Comparison of ENCODE assay signal across 35 cellular contexts in genomic region chr5:40184-40583, GRCh38. TPM values are rescaled to one million over a fixed set of nuclear protein-coding genes. Genes with fewer than 3 reads are reported as not detected.
"Had no signal": no experiment of that assay in that cellular context is flagged by ENCODE, and none has a peak within 500 bp of the region (broad histone marks: within the 10 kb centered on the region; RNA-seq: fewer than 3 reads in every experiment).

No MANE protein-coding gene starts in this region.

- H3K4me1 Mint-ChIP-seq: activated B cell treated with CpG ODN at 0.5 μM for 24 hours; activated CD4-positive, alpha-beta T cell treated with anti-CD3 and anti-CD28 coated beads, Interleukin-2, amount 10 ng/mL, durations not matched to agents 24 days and 14 days; activated naive CD8-positive, alpha-beta T cell treated with anti-CD3 and anti-CD28 coated beads for 36 hours; activated T-helper 17 cell treated with anti-CD3 and anti-CD28 coated beads, Interleukin-2, amount 50 U/mL, for 72 hours had no signal

- H3K27me3 ChIP-seq: body of pancreas had no signal

- H3K9me3 Mint-ChIP-seq: activated B cell treated with CpG ODN at 0.5 μM for 24 hours; activated CD4-positive, alpha-beta memory T cell treated with anti-CD3 and anti-CD28 coated beads for 36 hours; activated CD4-positive, alpha-beta T cell treated with anti-CD3 and anti-CD28 coated beads, Interleukin-2, amount 10 ng/mL, durations not matched to agents 24 days and 14 days; activated CD8-positive, alpha-beta T cell treated with anti-CD3 and anti-CD28 coated beads for 36 hours; activated naive CD4-positive, alpha-beta T cell treated with anti-CD3 and anti-CD28 coated beads for 36 hours; activated naive CD4-positive, alpha-beta T cell treated with anti-CD3 and anti-CD28 coated beads, Interleukin-2, amount 50 U/mL, for 72 hours; activated naive CD8-positive, alpha-beta T cell treated with anti-CD3 and anti-CD28 coated beads for 36 hours; activated T-cell treated with anti-CD3 and anti-CD28 coated beads, Interleukin-2, amount 50 U/mL, for 4 hours; activated T-cell treated with anti-CD3 and anti-CD28 coated beads, Interleukin-2, amount 50 U/mL, for 72 hours; activated T-helper 1 cell treated with anti-CD3 and anti-CD28 coated beads, Interleukin-12 subunit alpha, Interleukin-12 subunit beta, Interleukin-2, Interleukin-4 antibody, amounts not matched to agents 30 ng/mL and 10 ng/mL and 1 ng/mL, durations not matched to agents 14 hours and 24 hours and 36 hours; activated T-helper 17 cell treated with anti-CD3 and anti-CD28 coated beads, Interleukin-2, amount 50 U/mL, for 72 hours; T-helper 1 cell treated with Interleukin-12 subunit alpha and Interleukin-12 subunit beta and Interleukin-4 antibody, amounts not matched to agents 30 μg/mL and 1 μg/mL, for 36 hours; T-helper 2 cell treated with Interferon-gamma antibody and Interleukin-4, amounts not matched to agents 5 μg/mL and 100 μg/mL, for 36 hours had no signal

- ATAC-seq: activated CD8-positive, alpha-beta T cell treated with anti-CD3 and anti-CD28 coated beads for 36 hours; activated naive CD4-positive, alpha-beta T cell treated with anti-CD3 and anti-CD28 coated beads, Interleukin-2, amount 50 U/mL, for 72 hours; activated T-cell treated with anti-CD3 and anti-CD28 coated beads, Interleukin-2, amount 50 U/mL, for 4 hours; activated T-cell treated with anti-CD3 and anti-CD28 coated beads, Interleukin-2, amount 50 U/mL, for 72 hours; activated T-helper 17 cell treated with anti-CD3 and anti-CD28 coated beads, Interleukin-2, amount 50 U/mL, for 72 hours; body of pancreas had no signal

- H3K4me3 Mint-ChIP-seq: activated B cell treated with CpG ODN at 0.5 μM for 24 hours; activated CD4-positive, alpha-beta memory T cell treated with anti-CD3 and anti-CD28 coated beads for 36 hours; activated CD4-positive, alpha-beta T cell treated with anti-CD3 and anti-CD28 coated beads, Interleukin-2, amount 10 ng/mL, durations not matched to agents 24 days and 14 days; activated CD8-positive, alpha-beta T cell treated with anti-CD3 and anti-CD28 coated beads for 36 hours; activated naive CD4-positive, alpha-beta T cell treated with anti-CD3 and anti-CD28 coated beads for 36 hours; activated naive CD8-positive, alpha-beta T cell treated with anti-CD3 and anti-CD28 coated beads for 36 hours; activated T-cell treated with anti-CD3 and anti-CD28 coated beads, Interleukin-2, amount 50 U/mL, for 4 hours; activated T-cell treated with anti-CD3 and anti-CD28 coated beads, Interleukin-2, amount 50 U/mL, for 72 hours; activated T-helper 1 cell treated with anti-CD3 and anti-CD28 coated beads, Interleukin-12 subunit alpha, Interleukin-12 subunit beta, Interleukin-2, Interleukin-4 antibody, amounts not matched to agents 30 ng/mL and 10 ng/mL and 1 ng/mL, durations not matched to agents 14 hours and 24 hours and 36 hours; activated T-helper 17 cell treated with anti-CD3 and anti-CD28 coated beads, Interleukin-2, amount 50 U/mL, for 72 hours; T-helper 1 cell treated with Interleukin-12 subunit alpha and Interleukin-12 subunit beta and Interleukin-4 antibody, amounts not matched to agents 30 μg/mL and 1 μg/mL, for 36 hours; T-helper 2 cell treated with Interferon-gamma antibody and Interleukin-4, amounts not matched to agents 5 μg/mL and 100 μg/mL, for 36 hours had no signal

- H3K4me3 ChIP-seq: adrenal gland, body of pancreas, cardiac muscle cell had no signal

- H3K36me3 Mint-ChIP-seq: activated CD4-positive, alpha-beta memory T cell treated with anti-CD3 and anti-CD28 coated beads for 36 hours; activated naive CD4-positive, alpha-beta T cell treated with anti-CD3 and anti-CD28 coated beads, Interleukin-2, amount 50 U/mL, for 72 hours; activated naive CD8-positive, alpha-beta T cell treated with anti-CD3 and anti-CD28 coated beads for 36 hours had no signal

- H3K27ac ChIP-seq: adrenal gland, body of pancreas, brain microvascular endothelial cell, cardiac muscle cell, VCaP had no signal

- H3K27ac Mint-ChIP-seq: activated B cell treated with CpG ODN at 0.5 μM for 24 hours; activated CD4-positive, alpha-beta memory T cell treated with anti-CD3 and anti-CD28 coated beads for 36 hours; activated CD4-positive, alpha-beta T cell treated with anti-CD3 and anti-CD28 coated beads, Interleukin-2, amount 10 ng/mL, durations not matched to agents 24 days and 14 days; activated CD8-positive, alpha-beta T cell treated with anti-CD3 and anti-CD28 coated beads for 36 hours; activated naive CD4-positive, alpha-beta T cell treated with anti-CD3 and anti-CD28 coated beads for 36 hours; activated naive CD4-positive, alpha-beta T cell treated with anti-CD3 and anti-CD28 coated beads, Interleukin-2, amount 50 U/mL, for 72 hours; activated naive CD8-positive, alpha-beta T cell treated with anti-CD3 and anti-CD28 coated beads for 36 hours; activated T-cell treated with anti-CD3 and anti-CD28 coated beads, Interleukin-2, amount 50 U/mL, for 72 hours; activated T-helper 1 cell treated with anti-CD3 and anti-CD28 coated beads, Interleukin-12 subunit alpha, Interleukin-12 subunit beta, Interleukin-2, Interleukin-4 antibody, amounts not matched to agents 30 ng/mL and 10 ng/mL and 1 ng/mL, durations not matched to agents 14 hours and 24 hours and 36 hours; activated T-helper 17 cell treated with anti-CD3 and anti-CD28 coated beads, Interleukin-2, amount 50 U/mL, for 72 hours; T-helper 1 cell treated with Interleukin-12 subunit alpha and Interleukin-12 subunit beta and Interleukin-4 antibody, amounts not matched to agents 30 μg/mL and 1 μg/mL, for 36 hours; T-helper 2 cell treated with Interferon-gamma antibody and Interleukin-4, amounts not matched to agents 5 μg/mL and 100 μg/mL, for 36 hours had no signal

- H3K9me3 ChIP-seq: adrenal gland, body of pancreas had no signal

- H3K4me1 ChIP-seq: adrenal gland had no signal

- H3K36me3 ChIP-seq: adrenal gland, brain microvascular endothelial cell, cardiac muscle cell had no signal

- DNase-seq: activated B cell treated with CpG ODN at 0.5 μM for 24 hours; activated CD4-positive, alpha-beta memory T cell treated with anti-CD3 and anti-CD28 coated beads for 36 hours; activated CD4-positive, alpha-beta T cell treated with anti-CD3 and anti-CD28 coated beads for 4 hours; activated CD4-positive, alpha-beta T cell treated with anti-CD3 and anti-CD28 coated beads, Interleukin-2, amount 10 ng/mL, durations not matched to agents 24 days and 14 days; activated CD4-positive, alpha-beta T cell treated with anti-CD3 and anti-CD28 coated beads, Interleukin-2, amount 50 U/mL, for 1 hour; activated CD4-positive, alpha-beta T cell treated with anti-CD3 and anti-CD28 coated beads, Interleukin-2, amount 50 U/mL, for 4 hours; activated CD4-positive, CD25-positive, alpha-beta regulatory T cell treated with anti-CD3 and anti-CD28 coated beads, Interleukin-2, amount 50 U/mL, for 72 hours; activated CD8-positive, alpha-beta memory T cell treated with anti-CD3 and anti-CD28 coated beads, Interleukin-2, amount 50 U/mL, for 4 hours; activated CD8-positive, alpha-beta T cell treated with anti-CD3 and anti-CD28 coated beads for 36 hours; activated effector memory CD4-positive, alpha-beta T cell treated with anti-CD3 and anti-CD28 coated beads, Interleukin-2, amount 50 U/mL, for 16 hours; activated gamma-delta T cell treated with Interleukin-2 at 50 U/mL for 16 hours; activated naive CD4-positive, alpha-beta T cell; activated naive CD4-positive, alpha-beta T cell treated with anti-CD3 and anti-CD28 coated beads for 36 hours; activated naive CD4-positive, alpha-beta T cell treated with anti-CD3 and anti-CD28 coated beads, Interleukin-2, amount 50 U/mL, for 16 hours; activated naive CD8-positive, alpha-beta T cell treated with anti-CD3 and anti-CD28 coated beads for 36 hours; activated T-cell treated with anti-CD3 and anti-CD28 coated beads for 4 hours; activated T-cell treated with anti-CD3 and anti-CD28 coated beads, Interleukin-2, amount 50 U/mL, for 1 hour; activated T-cell treated with anti-CD3 and anti-CD28 coated beads, Interleukin-2, amount 50 U/mL, for 4 hours; activated T-cell treated with anti-CD3 and anti-CD28 coated beads, Interleukin-2, amount 50 U/mL, for 72 hours; adrenal gland; amniotic stem cell; aorta; body of pancreas; brain microvascular endothelial cell; central memory CD4-positive, alpha-beta T cell; T-helper 2 cell; T-helper 9 cell had no signal

RNA-seq across cellular contexts. Expression of gene PLEKHG4B, which starts 51.8 kb away (rescaled TPM):
- total RNA-seq: activated B cell treated with CpG ODN at 0.5 μM for 24 hours; activated CD4-positive, alpha-beta memory T cell treated with anti-CD3 and anti-CD28 coated beads for 36 hours; activated CD4-positive, alpha-beta T cell treated with anti-CD3 and anti-CD28 coated beads, Interleukin-2, amount 10 ng/mL, durations not matched to agents 24 days and 14 days; activated CD8-positive, alpha-beta T cell treated with anti-CD3 and anti-CD28 coated beads for 36 hours; activated naive CD4-positive, alpha-beta T cell treated with anti-CD3 and anti-CD28 coated beads for 36 hours; activated T-cell treated with anti-CD3 and anti-CD28 coated beads, Interleukin-2, amount 50 U/mL, for 72 hours; activated T-helper 1 cell treated with anti-CD3 and anti-CD28 coated beads, Interleukin-12 subunit alpha, Interleukin-12 subunit beta, Interleukin-2, Interleukin-4 antibody, amounts not matched to agents 30 ng/mL and 10 ng/mL and 1 ng/mL, durations not matched to agents 14 hours and 24 hours and 36 hours; bronchial epithelial cell had no signal
